ENCODE assay signal across 10 cellular contexts in genomic region chr7:116271161-116271979, GRCh38.
A peak's percentile ranks its signal among the peaks of the same experiment; 100 is the strongest.
DNase-seq lines count a peak whose midpoint lies in the region; ATAC-seq and TF ChIP-seq lines count a peak whose summit lies in the region.
"Had no signal": no experiment of that assay in that cellular context is flagged by ENCODE, and none has a peak within 500 bp of the region (broad histone marks: within the 10 kb centered on the region; RNA-seq: fewer than 3 reads in every experiment).

No MANE protein-coding gene starts in this region.

- H3K27ac ChIP-seq in gastrocnemius medialis: peak overlapping the region; percentile 79 to 90 (median 86)

- TF ChIP-seq CTCF in Calu3 (IDR thresholded peaks at IDR 0.05; ENCODE audit: unreplicated experiment): no peak
- TF ChIP-seq CTCF in WI38 (IDR thresholded peaks at IDR 0.05; ENCODE audit: low read depth, low read length): no peak
- no peak for TF ChIP-seq CTCF in gastrocnemius medialis (IDR thresholded peaks at IDR 0.05 in 4 of 5, conservative IDR thresholded peaks at IDR 0.05 in 1 of 5)

- peaks cover 52% of the 10 kb centered on the region for H3K4me1 Mint-ChIP-seq in Calu3 (ENCODE audit: low read depth, unreplicated experiment)
- H3K4me1 Mint-ChIP-seq: activated T-helper 17 cell treated with anti-CD3 and anti-CD28 coated beads, Interleukin-2, amount 50 U/mL, for 72 hours had no signal

- CTCF ChIA-PET in Calu3 (lab: Charles Lee): interaction anchor here (1.5 kb wide), 1 partner anchor 320 kb away, joined by 8 read pairs; no protein-coding TSS in a partner anchor

- H3K9me3 Mint-ChIP-seq in Calu3 (ENCODE audit: low read depth, unreplicated experiment): no peaks in the 10 kb centered on the region
- H3K9me3 Mint-ChIP-seq: activated T-helper 17 cell treated with anti-CD3 and anti-CD28 coated beads, Interleukin-2, amount 50 U/mL, for 72 hours had no signal

- H3K36me3 ChIP-seq in gastrocnemius medialis: no peaks in the 10 kb centered on the region

- DNase-seq in Calu3: no peak
- peak; percentile 83 for DNase-seq in foreskin melanocyte
- no peak for DNase-seq in gastrocnemius medialis
- DNase-seq in stimulated activated CD4-positive, alpha-beta T cell treated with anti-CD3 and anti-CD28 coated beads, Interleukin-4, amount 100 ng/mL, for 1 hour: no peak

- peak overlapping the region; percentile 68 for H3K27ac Mint-ChIP-seq in Calu3 (ENCODE audit: unreplicated experiment)
- H3K27ac Mint-ChIP-seq: activated T-helper 17 cell treated with anti-CD3 and anti-CD28 coated beads, Interleukin-2, amount 50 U/mL, for 72 hours had no signal

- in situ Hi-C loops in gastrocnemius medialis (cut with MboI; ENCODE audit: low sequenced_read_pairs in 4 of 4): loop anchor here in 1 of 4 donors (25.0 kb wide), 1 partner anchor 316 kb away; no protein-coding TSS in a partner anchor

- no peaks in the 10 kb centered on the region for H3K27me3 ChIP-seq in gastrocnemius medialis

- peaks cover 21 to 40% of the 10 kb centered on the region in 2 donors for H3K4me1 ChIP-seq in gastrocnemius medialis

- TF ChIP-seq POLR2A in gastrocnemius medialis (IDR thresholded peaks at IDR 0.05): no peak

- peak overlapping the region; percentile 23 for H3K4me3 Mint-ChIP-seq in Calu3 (ENCODE audit: low read depth, unreplicated experiment)
- H3K4me3 Mint-ChIP-seq: activated T-helper 17 cell treated with anti-CD3 and anti-CD28 coated beads, Interleukin-2, amount 50 U/mL, for 72 hours had no signal

- BruUV-seq in Calu3 (replicated peaks; lab: Mats Ljungman, UMichigan): no TSS peak

- ATAC-seq in gastrocnemius medialis (no peak), GM18867 (IDR thresholded peaks at IDR 0.05; ENCODE audit: unreplicated experiment) (no peak), GM18861 (IDR thresholded peaks at IDR 0.05; ENCODE audit: unreplicated experiment) (no peak), esophagus mucosa (no peak)

- H3K4me3 ChIP-seq in WI38 (ENCODE audit: low read depth, low read length): peak overlapping the region; percentile 11
- H3K4me3 ChIP-seq in gastrocnemius medialis: no peak overlapping the region
- H3K4me3 ChIP-seq: mucosa of descending colon had no signal

- H3K27me3 Mint-ChIP-seq in Calu3 (ENCODE audit: unreplicated experiment): no peaks in the 10 kb centered on the region

- intact Hi-C loops in Calu3 (cut with micrococcal nuclease; ENCODE audit: unreplicated experiment): loop anchor here (5.0 kb wide), 5 partner anchors 46 to 256 kb away; partner anchors contain the start of gene CAV1
- intact Hi-C loops in gastrocnemius medialis (cut with DNase I; ENCODE audit: low total_unique reads): loop anchor here (5.0 kb wide), 2 partner anchors 46 to 536 kb away; no protein-coding TSS in a partner anchor

- no peaks in the 10 kb centered on the region for H3K9me3 ChIP-seq in gastrocnemius medialis
- H3K9me3 ChIP-seq: mucosa of descending colon had no signal

- H3K36me3 Mint-ChIP-seq in Calu3 (ENCODE audit: insufficient read depth, unreplicated experiment): no peaks in the 10 kb centered on the region
